ENCODE assay signal across 36 cellular contexts in the genomic region with DNA sequence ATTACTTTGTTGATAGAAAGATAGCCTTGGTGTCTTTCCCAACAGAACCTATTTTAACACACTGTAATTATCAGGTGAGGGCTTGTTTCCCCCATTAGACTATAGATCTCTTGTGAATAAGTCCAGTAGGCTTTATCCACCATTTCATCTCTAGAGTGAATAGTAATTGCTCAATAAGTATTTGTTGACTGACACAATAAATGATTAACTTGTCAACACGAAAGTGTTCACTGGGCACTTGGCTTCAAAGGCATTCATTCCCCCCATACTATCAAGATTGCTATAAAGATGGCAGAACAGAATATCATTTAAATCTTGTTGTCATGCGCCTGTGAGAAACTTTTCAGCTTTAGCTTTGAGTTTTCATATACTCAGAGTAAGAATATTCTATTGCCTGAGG.
"Had no signal": no experiment of that assay in that cellular context is flagged by ENCODE, and none has a peak within 500 bp of the region (broad histone marks: within the 10 kb centered on the region; RNA-seq: fewer than 3 reads in every experiment).

No MANE protein-coding gene starts in this region.

- H3K9me3 ChIP-seq: ascending aorta had no signal

- H3K4me1 Mint-ChIP-seq: activated B cell treated with CpG ODN at 0.5 μM for 24 hours; activated CD4-positive, alpha-beta T cell treated with anti-CD3 and anti-CD28 coated beads, Interleukin-2, amount 10 ng/mL, durations not matched to agents 24 days and 14 days; activated naive CD4-positive, alpha-beta T cell treated with anti-CD3 and anti-CD28 coated beads, Interleukin-2, amount 10 ng/mL, durations not matched to agents 7 days and 5 days; activated naive CD4-positive, alpha-beta T cell treated with anti-CD3 and anti-CD28 coated beads, Interleukin-2, amount 50 U/mL, for 24 hours; activated naive CD8-positive, alpha-beta T cell treated with anti-CD3 and anti-CD28 coated beads, Interleukin-2, amount 10 ng/mL, durations not matched to agents 7 days and 5 days; activated naive CD8-positive, alpha-beta T cell treated with anti-CD3 and anti-CD28 coated beads, Interleukin-2, amount 50 U/mL, for 24 hours; brain; central memory CD8-positive, alpha-beta T cell had no signal

- H3K4me1 ChIP-seq: ascending aorta had no signal

- FAIRE-seq: bronchial epithelial cell, TTC549 had no signal

- H3K4me3 ChIP-seq: ascending aorta, cardiac muscle cell had no signal

- H3K27ac ChIP-seq: ascending aorta, cardiac muscle cell, VCaP had no signal

- ATAC-seq: activated CD8-positive, alpha-beta T cell treated with anti-CD3 and anti-CD28 coated beads for 36 hours; activated naive CD8-positive, alpha-beta T cell treated with anti-CD3 and anti-CD28 coated beads, Interleukin-2, amount 50 U/mL, for 24 hours; activated T-cell treated with anti-CD3 and anti-CD28 coated beads, Interleukin-2, amount 50 U/mL, for 4 hours had no signal

- H3K27me3 ChIP-seq: ascending aorta, cardiac muscle cell had no signal

- H3K36me3 Mint-ChIP-seq: activated CD4-positive, alpha-beta memory T cell treated with anti-CD3 and anti-CD28 coated beads for 36 hours; activated naive CD4-positive, alpha-beta T cell treated with anti-CD3 and anti-CD28 coated beads, Interleukin-2, amount 10 ng/mL, durations not matched to agents 7 days and 5 days; activated naive CD4-positive, alpha-beta T cell treated with anti-CD3 and anti-CD28 coated beads, Interleukin-2, amount 50 U/mL, for 24 hours; activated naive CD8-positive, alpha-beta T cell; activated naive CD8-positive, alpha-beta T cell treated with anti-CD3 and anti-CD28 coated beads, Interleukin-2, amount 10 ng/mL, durations not matched to agents 7 days and 5 days; brain had no signal

- H3K9me3 Mint-ChIP-seq: activated CD4-positive, alpha-beta T cell treated with anti-CD3 and anti-CD28 coated beads, Interleukin-2, amount 10 ng/mL, durations not matched to agents 24 days and 14 days; activated naive CD4-positive, alpha-beta T cell treated with anti-CD3 and anti-CD28 coated beads, Interleukin-2, amount 10 ng/mL, durations not matched to agents 7 days and 5 days; activated naive CD4-positive, alpha-beta T cell treated with anti-CD3 and anti-CD28 coated beads, Interleukin-2, amount 50 U/mL, for 24 hours; activated naive CD8-positive, alpha-beta T cell treated with anti-CD3 and anti-CD28 coated beads, Interleukin-2, amount 10 ng/mL, durations not matched to agents 7 days and 5 days; activated T-cell treated with anti-CD3 and anti-CD28 coated beads, Interleukin-2, amount 50 U/mL, for 4 hours; activated T-helper 2 cell treated with anti-CD3 and anti-CD28 coated beads, Interferon-gamma antibody, Interleukin-2, Interleukin-4, amounts not matched to agents 10 μg/mL and 5 μg/mL and 100 μg/mL, durations not matched to agents 14 hours and 24 hours and 36 hours; brain; T-helper 1 cell treated with Interleukin-12 subunit alpha and Interleukin-12 subunit beta and Interleukin-4 antibody, amounts not matched to agents 30 μg/mL and 1 μg/mL, for 36 hours had no signal

- H3K27me3 Mint-ChIP-seq: activated B cell treated with CpG ODN at 0.5 μM for 24 hours; activated CD4-positive, alpha-beta memory T cell treated with anti-CD3 and anti-CD28 coated beads for 36 hours; activated CD4-positive, alpha-beta T cell treated with anti-CD3 and anti-CD28 coated beads, Interleukin-2, amount 10 ng/mL, durations not matched to agents 24 days and 14 days; activated CD8-positive, alpha-beta T cell treated with anti-CD3 and anti-CD28 coated beads for 36 hours; activated naive CD4-positive, alpha-beta T cell treated with anti-CD3 and anti-CD28 coated beads, Interleukin-2, amount 10 ng/mL, durations not matched to agents 7 days and 5 days; activated naive CD4-positive, alpha-beta T cell treated with anti-CD3 and anti-CD28 coated beads, Interleukin-2, amount 50 U/mL, for 24 hours; activated naive CD8-positive, alpha-beta T cell; activated naive CD8-positive, alpha-beta T cell treated with anti-CD3 and anti-CD28 coated beads, Interleukin-2, amount 10 ng/mL, durations not matched to agents 7 days and 5 days; activated naive CD8-positive, alpha-beta T cell treated with anti-CD3 and anti-CD28 coated beads, Interleukin-2, amount 50 U/mL, for 24 hours; brain; central memory CD8-positive, alpha-beta T cell had no signal

- H3K27ac Mint-ChIP-seq: activated B cell treated with CpG ODN at 0.5 μM for 24 hours; activated CD4-positive, alpha-beta memory T cell treated with anti-CD3 and anti-CD28 coated beads for 36 hours; activated CD4-positive, alpha-beta T cell treated with anti-CD3 and anti-CD28 coated beads, Interleukin-2, amount 10 ng/mL, durations not matched to agents 24 days and 14 days; activated CD8-positive, alpha-beta T cell treated with anti-CD3 and anti-CD28 coated beads for 36 hours; activated naive CD4-positive, alpha-beta T cell treated with anti-CD3 and anti-CD28 coated beads, Interleukin-2, amount 10 ng/mL, durations not matched to agents 7 days and 5 days; activated naive CD4-positive, alpha-beta T cell treated with anti-CD3 and anti-CD28 coated beads, Interleukin-2, amount 50 U/mL, for 24 hours; activated naive CD8-positive, alpha-beta T cell; activated naive CD8-positive, alpha-beta T cell treated with anti-CD3 and anti-CD28 coated beads, Interleukin-2, amount 10 ng/mL, durations not matched to agents 7 days and 5 days; activated naive CD8-positive, alpha-beta T cell treated with anti-CD3 and anti-CD28 coated beads, Interleukin-2, amount 50 U/mL, for 24 hours; activated T-helper 2 cell treated with anti-CD3 and anti-CD28 coated beads, Interferon-gamma antibody, Interleukin-2, Interleukin-4, amounts not matched to agents 10 μg/mL and 5 μg/mL and 100 μg/mL, durations not matched to agents 14 hours and 24 hours and 36 hours; brain; T-helper 1 cell treated with Interleukin-12 subunit alpha and Interleukin-12 subunit beta and Interleukin-4 antibody, amounts not matched to agents 30 μg/mL and 1 μg/mL, for 36 hours; T-helper 2 cell treated with Interferon-gamma antibody and Interleukin-4, amounts not matched to agents 5 μg/mL and 100 μg/mL, for 36 hours had no signal

- DNase-seq: activated B cell treated with CpG ODN at 0.5 μM for 24 hours; activated CD4-positive, alpha-beta memory T cell treated with anti-CD3 and anti-CD28 coated beads for 36 hours; activated CD4-positive, alpha-beta T cell treated with anti-CD3 and anti-CD28 coated beads for 4 hours; activated CD4-positive, alpha-beta T cell treated with anti-CD3 and anti-CD28 coated beads, Interleukin-2, amount 10 ng/mL, durations not matched to agents 24 days and 14 days; activated CD4-positive, alpha-beta T cell treated with anti-CD3 and anti-CD28 coated beads, Interleukin-2, amount 50 U/mL, for 1 hour; activated CD4-positive, alpha-beta T cell treated with anti-CD3 and anti-CD28 coated beads, Interleukin-2, amount 50 U/mL, for 4 hours; activated CD4-positive, CD25-positive, alpha-beta regulatory T cell treated with anti-CD3 and anti-CD28 coated beads, Interleukin-2, amount 50 U/mL, for 72 hours; activated CD8-positive, alpha-beta memory T cell treated with anti-CD3 and anti-CD28 coated beads, Interleukin-2, amount 50 U/mL, for 4 hours; activated CD8-positive, alpha-beta T cell treated with anti-CD3 and anti-CD28 coated beads for 36 hours; activated effector memory CD4-positive, alpha-beta T cell treated with Interleukin-2 at 50 U/mL for 16 hours; activated gamma-delta T cell; activated naive CD4-positive, alpha-beta T cell treated with anti-CD3 and anti-CD28 coated beads, Interleukin-2, amount 10 ng/mL, durations not matched to agents 7 days and 5 days; activated naive CD4-positive, alpha-beta T cell treated with Interleukin-2 at 50 U/mL for 16 hours; activated naive CD8-positive, alpha-beta T cell treated with anti-CD3 and anti-CD28 coated beads, Interleukin-2, amount 10 ng/mL, durations not matched to agents 7 days and 5 days; activated naive CD8-positive, alpha-beta T cell treated with anti-CD3 and anti-CD28 coated beads, Interleukin-2, amount 50 U/mL, for 24 hours; activated T-cell treated with anti-CD3 and anti-CD28 coated beads for 4 hours; activated T-cell treated with anti-CD3 and anti-CD28 coated beads, Interleukin-2, amount 50 U/mL, for 1 hour; activated T-cell treated with anti-CD3 and anti-CD28 coated beads, Interleukin-2, amount 50 U/mL, for 4 hours; amygdala; anterior cingulate cortex; caudate nucleus; cerebellar nuclear complex; T-helper 2 cell; T-helper 9 cell had no signal

- H3K36me3 ChIP-seq: ascending aorta, cardiac muscle cell had no signal

- H3K4me3 Mint-ChIP-seq: activated B cell treated with CpG ODN at 0.5 μM for 24 hours; activated CD4-positive, alpha-beta memory T cell treated with anti-CD3 and anti-CD28 coated beads for 36 hours; activated CD4-positive, alpha-beta T cell treated with anti-CD3 and anti-CD28 coated beads, Interleukin-2, amount 10 ng/mL, durations not matched to agents 24 days and 14 days; activated CD8-positive, alpha-beta T cell treated with anti-CD3 and anti-CD28 coated beads for 36 hours; activated naive CD4-positive, alpha-beta T cell treated with anti-CD3 and anti-CD28 coated beads, Interleukin-2, amount 10 ng/mL, durations not matched to agents 7 days and 5 days; activated naive CD4-positive, alpha-beta T cell treated with anti-CD3 and anti-CD28 coated beads, Interleukin-2, amount 50 U/mL, for 24 hours; activated naive CD8-positive, alpha-beta T cell; activated naive CD8-positive, alpha-beta T cell treated with anti-CD3 and anti-CD28 coated beads, Interleukin-2, amount 10 ng/mL, durations not matched to agents 7 days and 5 days; activated naive CD8-positive, alpha-beta T cell treated with anti-CD3 and anti-CD28 coated beads, Interleukin-2, amount 50 U/mL, for 24 hours; activated T-cell treated with anti-CD3 and anti-CD28 coated beads, Interleukin-2, amount 50 U/mL, for 4 hours; brain; central memory CD8-positive, alpha-beta T cell; T-helper 1 cell treated with Interleukin-12 subunit alpha and Interleukin-12 subunit beta and Interleukin-4 antibody, amounts not matched to agents 30 μg/mL and 1 μg/mL, for 36 hours; T-helper 2 cell treated with Interferon-gamma antibody and Interleukin-4, amounts not matched to agents 5 μg/mL and 100 μg/mL, for 36 hours had no signal
